Comparison of ENCODE assay signal across 33 cellular contexts in the genomic region with DNA sequence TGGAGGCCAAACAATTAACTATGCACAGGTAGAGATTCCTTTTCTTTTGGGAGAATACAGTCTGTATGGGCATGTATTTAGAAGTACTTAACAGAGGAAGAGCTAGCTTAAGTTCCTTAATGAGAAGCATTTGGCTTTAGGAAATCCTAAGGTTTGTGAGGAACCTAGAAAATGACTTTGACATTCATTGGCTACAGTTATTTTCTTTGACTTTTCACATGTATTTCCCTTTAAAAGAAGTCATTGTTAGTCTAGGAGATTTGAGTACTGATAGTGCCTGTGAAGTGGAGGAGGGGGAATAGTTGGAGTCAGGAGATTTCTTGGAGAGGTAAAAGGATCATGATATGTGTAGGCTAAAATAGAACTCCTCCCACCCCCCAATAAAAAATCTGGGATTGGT. TPM values are rescaled to one million over a fixed set of nuclear protein-coding genes. Genes with fewer than 3 reads are reported as not detected.
A peak's percentile ranks its signal among the peaks of the same experiment; 100 is the strongest.
DNase-seq lines count a peak whose midpoint lies in the region; ATAC-seq, FAIRE-seq and TF ChIP-seq lines count a peak whose summit lies in the region.
"Had no signal": no experiment of that assay in that cellular context is flagged by ENCODE, and none has a peak within 500 bp of the region (broad histone marks: within the 10 kb centered on the region; RNA-seq: fewer than 3 reads in every experiment).

No MANE protein-coding gene starts in this region.

- peak overlapping the region; percentile 93 for H3K4me3 ChIP-seq in HUES6 (ENCODE audit: low read depth, low read length)
- H3K4me3 ChIP-seq in endodermal cell (ENCODE audit: low read length), result peak overlapping the region; percentile 95
- H3K4me3 ChIP-seq: prostate gland, sigmoid colon, thyroid gland, vagina had no signal

- H3K9me3 Mint-ChIP-seq in activated CD8-positive, alpha-beta memory T cell treated with anti-CD3 and anti-CD28 coated beads, Interleukin-2, amount 10 ng/mL, durations not matched to agents 7 days and 5 days (ENCODE audit: low read depth), result no peaks in the 10 kb centered on the region
- no peaks in the 10 kb centered on the region for H3K9me3 Mint-ChIP-seq in endodermal cell
- H3K9me3 Mint-ChIP-seq in neural crest cell, result no peaks in the 10 kb centered on the region
- H3K9me3 Mint-ChIP-seq: activated CD4-positive, alpha-beta memory T cell treated with anti-CD3 and anti-CD28 coated beads, Interleukin-2, amount 10 ng/mL, durations not matched to agents 7 days and 5 days; CD4-positive, alpha-beta T cell had no signal

- H3K27ac Mint-ChIP-seq in activated CD8-positive, alpha-beta memory T cell treated with anti-CD3 and anti-CD28 coated beads, Interleukin-2, amount 10 ng/mL, durations not matched to agents 7 days and 5 days, result peak overlapping the region; percentile 33
- peak overlapping the region; percentile 61 for H3K27ac Mint-ChIP-seq in endodermal cell
- H3K27ac Mint-ChIP-seq in neural crest cell (ENCODE audit: unreplicated experiment), result no peak overlapping the region
- H3K27ac Mint-ChIP-seq: activated CD4-positive, alpha-beta memory T cell treated with anti-CD3 and anti-CD28 coated beads, Interleukin-2, amount 10 ng/mL, durations not matched to agents 7 days and 5 days; activated naive CD8-positive, alpha-beta T cell; CD4-positive, alpha-beta T cell; naive thymus-derived CD4-positive, alpha-beta T cell had no signal

- no peaks in the 10 kb centered on the region for H3K27me3 ChIP-seq in HUES6 (ENCODE audit: control insufficient read depth, insufficient read depth, low read length)
- H3K27me3 ChIP-seq in endodermal cell (ENCODE audit: control insufficient read depth, insufficient read depth, low read length, poor library complexity, severe bottlenecking), result no peaks in the 10 kb centered on the region
- H3K27me3 ChIP-seq: thyroid gland, vagina had no signal

- CTCF ChIA-PET in activated CD8-positive, alpha-beta memory T cell treated with anti-CD3 and anti-CD28 coated beads, Interleukin-2, amount 10 ng/mL, durations not matched to agents 7 days and 5 days (lab: Charles Lee), result no interaction called here

- H3K27ac ChIP-seq in HUES6 (ENCODE audit: low read depth, low read length), result peak overlapping the region; percentile 11; the same call in 1 of the 2 replicates
- no peak overlapping the region for H3K27ac ChIP-seq in endodermal cell (ENCODE audit: low read depth, low read length)
- H3K27ac ChIP-seq: prostate gland, sigmoid colon, thyroid gland, vagina had no signal

- H3K27me3 Mint-ChIP-seq in activated CD8-positive, alpha-beta memory T cell treated with anti-CD3 and anti-CD28 coated beads, Interleukin-2, amount 10 ng/mL, durations not matched to agents 7 days and 5 days, result no peaks in the 10 kb centered on the region
- H3K27me3 Mint-ChIP-seq in endodermal cell (ENCODE audit: insufficient read depth) (no peaks in the 10 kb centered on the region), neural crest cell (ENCODE audit: low read depth) (no peaks in the 10 kb centered on the region)
- H3K27me3 Mint-ChIP-seq: activated CD4-positive, alpha-beta memory T cell treated with anti-CD3 and anti-CD28 coated beads, Interleukin-2, amount 10 ng/mL, durations not matched to agents 7 days and 5 days; activated naive CD8-positive, alpha-beta T cell; CD4-positive, alpha-beta T cell had no signal

- FAIRE-seq in urothelium cell line (lab: Jason Lieb, UNC), result no peak
- FAIRE-seq: bronchial epithelial cell, keratinocyte had no signal

- H3K4me1 ChIP-seq in HUES6 (ENCODE audit: control insufficient read depth, insufficient read depth, low read length) (peaks cover 17% of the 10 kb centered on the region), endodermal cell (ENCODE audit: control insufficient read depth, insufficient read depth, low read length) (peaks cover under 1% of the 10 kb centered on the region)

- intact Hi-C loops in head of caudate nucleus (cut with DNase I), result no loop called here

- H3K9ac ChIP-seq in HUES6 (ENCODE audit: low read length), result no peak overlapping the region
- H3K9ac ChIP-seq in endodermal cell (ENCODE audit: extremely low read depth, low read length, poor library complexity, severe bottlenecking), result no peak overlapping the region

- H3K4me1 Mint-ChIP-seq in activated CD8-positive, alpha-beta memory T cell treated with anti-CD3 and anti-CD28 coated beads, Interleukin-2, amount 10 ng/mL, durations not matched to agents 7 days and 5 days, result peaks cover 30% of the 10 kb centered on the region
- peaks cover 17% of the 10 kb centered on the region for H3K4me1 Mint-ChIP-seq in endodermal cell
- peaks cover 36% of the 10 kb centered on the region for H3K4me1 Mint-ChIP-seq in neural crest cell

- TF ChIP-seq CTCF in endodermal cell (conservative IDR thresholded peaks at IDR 0.05), result no peak
- no peak for TF ChIP-seq CTCF in neural crest cell (conservative IDR thresholded peaks at IDR 0.05)

- H3K9me3 ChIP-seq in HUES6 (ENCODE audit: control insufficient read depth, insufficient read depth, low read depth, low read length) (no peaks in the 10 kb centered on the region), endodermal cell (ENCODE audit: control insufficient read depth, low read length) (no peaks in the 10 kb centered on the region)
- H3K9me3 ChIP-seq: prostate gland, sigmoid colon, thyroid gland, vagina had no signal

- no peak for ATAC-seq in activated CD8-positive, alpha-beta memory T cell treated with anti-CD3 and anti-CD28 coated beads, Interleukin-2, amount 10 ng/mL, durations not matched to agents 7 days and 5 days
- ATAC-seq in HG02798 (IDR thresholded peaks at IDR 0.05; ENCODE audit: poor library complexity, unreplicated experiment), result no peak
- ATAC-seq: naive thymus-derived CD4-positive, alpha-beta T cell had no signal

- H3K36me3 ChIP-seq in HUES6 (ENCODE audit: control insufficient read depth, insufficient read depth, low read length) (peaks cover 62% of the 10 kb centered on the region), endodermal cell (ENCODE audit: control insufficient read depth, insufficient read depth, low read length) (peaks cover 44% of the 10 kb centered on the region)
- H3K36me3 ChIP-seq: prostate gland, sigmoid colon, thyroid gland, vagina had no signal

- no peak for DNase-seq in activated CD8-positive, alpha-beta memory T cell treated with anti-CD3 and anti-CD28 coated beads, Interleukin-2, amount 10 ng/mL, durations not matched to agents 7 days and 5 days
- DNase-seq in activated CD8-positive, alpha-beta memory T cell treated with anti-CD3 and anti-CD28 coated beads for 24 hours, result no peak
- DNase-seq in endodermal cell, result no peak
- DNase-seq in neural crest cell (ENCODE audit: low read depth, low spot score), result no peak
- DNase-seq in head of caudate nucleus, result no peak
- no peak for DNase-seq in urothelium cell line (ENCODE audit: low spot score)
- DNase-seq: activated CD4-positive, alpha-beta memory T cell treated with anti-CD3 and anti-CD28 coated beads, Interleukin-2, amount 10 ng/mL, durations not matched to agents 7 days and 5 days; activated CD4-positive, CD25-positive, alpha-beta regulatory T cell treated with anti-CD3 and anti-CD28 coated beads, Interleukin-2, amount 50 U/mL, for 72 hours; activated effector memory CD4-positive, alpha-beta T cell treated with anti-CD3 and anti-CD28 coated beads, Interleukin-2, amount 50 U/mL, for 16 hours; activated T-cell treated with anti-CD3 and anti-CD28 coated beads for 4 hours; anterior cingulate cortex; CD4-positive, alpha-beta T cell; effector CD4-positive, alpha-beta T cell; erythroblast; HCEC 1CT; KG1; naive thymus-derived CD4-positive, alpha-beta T cell; NCI-H1930; NCI-H526; nucleus accumbens; OCI-M1; sigmoid colon; stimulated activated CD4-positive, alpha-beta T cell treated with anti-CD3 and anti-CD28 coated beads, Interleukin-12 subunit alpha, Interleukin-12 subunit beta, amount 100 ng/mL, for 4 hours; stimulated activated CD4-positive, alpha-beta T cell treated with anti-CD3 and anti-CD28 coated beads, Interleukin-2, amount 100 ng/mL, for 48 hours; T-helper 2 cell; thyroid gland had no signal

- H3K36me3 Mint-ChIP-seq in activated CD8-positive, alpha-beta memory T cell treated with anti-CD3 and anti-CD28 coated beads, Interleukin-2, amount 10 ng/mL, durations not matched to agents 7 days and 5 days, result peaks cover 43% of the 10 kb centered on the region
- H3K36me3 Mint-ChIP-seq in endodermal cell (ENCODE audit: low read depth) (peaks cover 44% of the 10 kb centered on the region), neural crest cell (ENCODE audit: low read depth) (peaks cover 8% of the 10 kb centered on the region)

- no peak overlapping the region for H3K4me3 Mint-ChIP-seq in activated CD8-positive, alpha-beta memory T cell treated with anti-CD3 and anti-CD28 coated beads, Interleukin-2, amount 10 ng/mL, durations not matched to agents 7 days and 5 days
- H3K4me3 Mint-ChIP-seq in endodermal cell (peak overlapping the region; percentile 35), neural crest cell (peak overlapping the region; percentile 50)
- H3K4me3 Mint-ChIP-seq: activated CD4-positive, alpha-beta memory T cell treated with anti-CD3 and anti-CD28 coated beads, Interleukin-2, amount 10 ng/mL, durations not matched to agents 7 days and 5 days; activated naive CD8-positive, alpha-beta T cell; CD4-positive, alpha-beta T cell had no signal

RNA-seq across cellular contexts. Expression of a gene that starts 3.6 kb away (rescaled TPM):
- 100 to 1,000 TPM; 152 to 157 TPM for total RNA-seq in activated CD8-positive, alpha-beta memory T cell treated with anti-CD3 and anti-CD28 coated beads, Interleukin-2, amount 10 ng/mL, durations not matched to agents 7 days and 5 days
- 100 to 1,000 TPM; 224 to 288 TPM for total RNA-seq in endodermal cell
- polyA plus RNA-seq in endodermal cell (2013, experiment 1 of 2), result 52.5 TPM
- polyA plus RNA-seq in endodermal cell (2013, experiment 2 of 2), result 52.2 TPM
- total RNA-seq in neural crest cell, result 187 and 190 TPM in 2 replicates
